ENCODE assay signal across 9 cellular contexts in the genomic region with DNA sequence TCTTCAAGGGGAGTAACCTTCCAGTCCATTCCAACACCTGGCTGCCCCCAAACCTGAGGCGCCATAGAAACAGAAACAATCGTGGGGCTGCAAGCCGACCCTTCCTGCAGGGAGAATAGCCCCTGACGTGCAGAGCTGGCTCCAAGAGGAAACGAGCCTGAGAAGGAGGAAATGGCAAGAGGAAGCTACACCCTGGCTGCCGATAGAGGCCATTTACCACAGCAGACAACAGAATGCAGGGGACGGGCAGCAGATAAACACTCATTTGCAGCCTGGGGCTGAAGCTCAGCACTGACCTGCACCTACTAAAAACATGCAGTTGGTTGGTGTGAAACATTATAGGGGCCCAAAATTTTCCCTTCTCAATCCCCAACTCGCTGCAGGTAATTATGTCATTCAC. TPM values are rescaled to one million over a fixed set of nuclear protein-coding genes. Genes with fewer than 3 reads are reported as not detected.
A peak's percentile ranks its signal among the peaks of the same experiment; 100 is the strongest.
DNase-seq lines count a peak whose midpoint lies in the region; ATAC-seq, FAIRE-seq and TF ChIP-seq lines count a peak whose summit lies in the region.
"Had no signal": no experiment of that assay in that cellular context is flagged by ENCODE, and none has a peak within 500 bp of the region (broad histone marks: within the 10 kb centered on the region; RNA-seq: fewer than 3 reads in every experiment).

No MANE protein-coding gene starts in this region.

- TF ChIP-seq EP300 in K562 (IDR thresholded peaks at IDR 0.05; ENCODE audit: low read length) = no peak

- H3K27me3 Mint-ChIP-seq in CD4-positive, alpha-beta T cell = no peaks in the 10 kb centered on the region

- no TSS peak for BruUV-seq in K562 (replicated peaks; lab: Mats Ljungman, UMichigan)

- in situ Hi-C loops in K562 (cut with MboI) = no loop called here

- no peaks in the 10 kb centered on the region for H3K9me3 ChIP-seq in CD4-positive, alpha-beta T cell (ENCODE audit: control insufficient read depth, low read length)
- H3K9me3 ChIP-seq in MM.1S (replicated peaks; ENCODE audit: insufficient read depth, low read length) (no peaks in the 10 kb centered on the region), K562 (replicated peaks; ENCODE audit: control insufficient read depth, insufficient read depth, low read depth, low read length) (no peaks in the 10 kb centered on the region)

- H3K36me3 ChIP-seq in MM.1S (replicated peaks; ENCODE audit: insufficient read depth, low read length) = no peaks in the 10 kb centered on the region
- H3K36me3 ChIP-seq in K562 (ENCODE audit: control insufficient read depth, insufficient read depth, low read length) = no peaks in the 10 kb centered on the region

- no peak overlapping the region for H3K27ac ChIP-seq in CD4-positive, alpha-beta T cell (ENCODE audit: low read depth, low read length)
- H3K27ac ChIP-seq in MM.1S (ENCODE audit: low read length) = no peak overlapping the region
- no peak overlapping the region for H3K27ac ChIP-seq in K562 (ENCODE audit: extremely low read depth, low read depth, low read length)

- H3K79me2 ChIP-seq in MM.1S (ENCODE audit: low read length) = no peaks in the 10 kb centered on the region
- no peaks in the 10 kb centered on the region for H3K79me2 ChIP-seq in K562 (ENCODE audit: control insufficient read depth, insufficient read depth, low read length)

- peak overlapping the region; percentile 68 for H3K4me3 Mint-ChIP-seq in CD4-positive, alpha-beta T cell

- POLR2A ChIA-PET in CD4-positive, alpha-beta T cell (lab: Charles Lee) = interaction anchor here (1.1 kb wide), 1 partner anchor 86 kb away, joined by 4 read pairs; no protein-coding TSS in a partner anchor
- POLR2A ChIA-PET in K562 (lab: Yijun Ruan, JAX) = interaction anchor here (0.9 kb wide), 1 partner anchor 41 kb away, joined by 4 read pairs; no protein-coding TSS in a partner anchor

- H3K4me1 ChIP-seq in MM.1S (ENCODE audit: low read length) (peaks cover 21% of the 10 kb centered on the region), K562 (replicated peaks in 1 of 2; ENCODE audit: control insufficient read depth in 2 of 2, insufficient read depth in 2 of 2, low read length in 2 of 2) (peaks cover 14 to 39% of the 10 kb centered on the region in 2 experiments)

- peaks cover 3% of the 10 kb centered on the region for H3K9me1 ChIP-seq in K562 (ENCODE audit: control insufficient read depth, insufficient read depth, low read length)

- ATAC-seq in CD4-positive, alpha-beta T cell (ENCODE audit: poor library complexity) = peak; percentile 51
- ATAC-seq in K562 (peak; percentile 63), HG03378 (IDR thresholded peaks at IDR 0.05; ENCODE audit: unreplicated experiment) (no peak), GM19328 (IDR thresholded peaks at IDR 0.05; ENCODE audit: unreplicated experiment) (no peak)

- CTCF ChIA-PET in CD4-positive, alpha-beta T cell (lab: Charles Lee) = interaction anchor here (1.1 to 1.9 kb wide), 2 partner anchors 13 kb away, joined by 3 to 5 read pairs; no protein-coding TSS in a partner anchor
- CTCF ChIA-PET in K562 (lab: Yijun Ruan, JAX; ENCODE audit: low intra/inter-chr PET ratio) = no interaction called here

- intact Hi-C loops in CD4-positive, alpha-beta T cell (cut with DNase I, micrococcal nuclease) = no loop called here
- intact Hi-C loops in K562 (cut with micrococcal nuclease) = no loop called here

- H3K4me2 ChIP-seq in MM.1S (ENCODE audit: low read depth, low read length) (peak overlapping the region; percentile 9; the same call in 1 of the 2 replicates), K562 (ENCODE audit: insufficient read depth, low read length) (peak overlapping the region; percentile 10; the same call in 1 of the 2 replicates)

- H2AFZ ChIP-seq in MM.1S (ENCODE audit: low read length) (peak overlapping the region; percentile 39), K562 (ENCODE audit: low read depth, low read length) (peak overlapping the region; percentile 70)

- H3K4me3 ChIP-seq in MM.1S (ENCODE audit: low read length) (no peak overlapping the region), K562 (no peak overlapping the region)

- TF ChIP-seq POLR2A in K562 (conservative IDR thresholded peaks at IDR 0.05) = no peak

- WGBS in K562 (ENCODE audit: insufficient coverage, low coverage, missing lambda C conversion rate) = 4% methylated on average over 8 of the region's 8 CpGs

- DNase-seq in CD4-positive, alpha-beta T cell = no peak
- DNase-seq in MM.1S = peak; percentile 27
- DNase-seq in K562 (ENCODE audit: extremely low read depth in 1 of 4, low spot score in 3 of 4) = peak in 2 of 4 experiments; percentile 22 to 44
- peak; percentile 62 for DNase-seq in medulla oblongata (ENCODE audit: extremely low spot score)
- no peak for DNase-seq in glomerular visceral epithelial cell (ENCODE audit: extremely low spot score)
- no peak for DNase-seq in DMS53 treated with DMSO at 0.1 percent for 48 hours (lab: John Stamatoyannopoulos, UW; ENCODE audit: unreplicated experiment)
- DNase-seq: RPMI8226 had no signal

- TF ChIP-seq RAD21 in K562 (CRISPR knock-in tag; conservative IDR thresholded peaks at IDR 0.05 in 1 of 2, IDR thresholded peaks at IDR 0.05 in 1 of 2) = no peak

- H3K36me3 Mint-ChIP-seq in CD4-positive, alpha-beta T cell (ENCODE audit: low read depth) = no peaks in the 10 kb centered on the region

- H3K9me3 Mint-ChIP-seq in CD4-positive, alpha-beta T cell = no peaks in the 10 kb centered on the region

- H3K27ac Mint-ChIP-seq in CD4-positive, alpha-beta T cell = no peak overlapping the region

- no peak for TF ChIP-seq CTCF in CD4-positive, alpha-beta T cell (IDR thresholded peaks at IDR 0.05)
- TF ChIP-seq CTCF in MM.1S (IDR thresholded peaks at IDR 0.05; ENCODE audit: low read length) (no peak), K562 (IDR thresholded peaks at IDR 0.05 in 2 of 3, conservative IDR thresholded peaks at IDR 0.05 in 1 of 3; ENCODE audit: insufficient read depth in 2 of 3, low read depth in 1 of 3, low read length in 3 of 3) (no peak)

- no peaks in the 10 kb centered on the region for H4K20me1 ChIP-seq in MM.1S (ENCODE audit: insufficient read depth, low read length)
- no peaks in the 10 kb centered on the region for H4K20me1 ChIP-seq in K562 (replicated peaks; ENCODE audit: control insufficient read depth, insufficient read depth, low read length)

- no peaks in the 10 kb centered on the region for H3K9me2 ChIP-seq in MM.1S (replicated peaks; ENCODE audit: insufficient read depth, low read length)

- FAIRE-seq in K562 (lab: Jason Lieb, UNC) = no peak

- peaks cover 43% of the 10 kb centered on the region for H3K4me1 Mint-ChIP-seq in CD4-positive, alpha-beta T cell (ENCODE audit: low read depth)

- H3K9ac ChIP-seq in MM.1S (ENCODE audit: low read length) (no peak overlapping the region), K562 (ENCODE audit: insufficient read depth in 1 of 2, low read depth in 2 of 2, low read length in 2 of 2) (no peak overlapping the region; a peak in 1 of 4 replicates)

- H3K27me3 ChIP-seq in CD4-positive, alpha-beta T cell (ENCODE audit: control insufficient read depth, insufficient read depth, low read length) = no peaks in the 10 kb centered on the region
- H3K27me3 ChIP-seq in MM.1S (replicated peaks; ENCODE audit: insufficient read depth, low read length) = no peaks in the 10 kb centered on the region
- H3K27me3 ChIP-seq in K562 (ENCODE audit: control insufficient read depth in 2 of 2, insufficient read depth in 2 of 2, low read length in 2 of 2) = no peaks in the 10 kb centered on the region

- peaks cover 11% of the 10 kb centered on the region; the same call in 1 of the 2 replicates for H3F3A ChIP-seq in MM.1S (ENCODE audit: insufficient read depth, low read length)

TF ChIP-seq in K562, 482 proteins besides CTCF, POLR2A, EP300 and RAD21 (continues in another document):
- TF ChIP-seq ZNF507 (tag; conservative IDR thresholded peaks at IDR 0.05) (no peak), ELF1 (tag; IDR thresholded peaks at IDR 0.05) (peak; percentile 17; the same call in 1 of the 2 replicates), CEBPB (tag; IDR thresholded peaks at IDR 0.05) (no peak), SIRT6 (IDR thresholded peaks at IDR 0.05; ENCODE audit: low read depth, low read length) (no peak)

RNA-seq across cellular contexts. Expression of a gene that starts 8.7 kb away (rescaled TPM):
- not detected for total RNA-seq in CD4-positive, alpha-beta T cell
- not detected in 2 replicates for total RNA-seq in K562 (2011; cell fraction: chromatin; rRNA removed; ENCODE audit: low replicate concordance)
- not detected in 2 replicates for total RNA-seq in K562 (2011; cell fraction: nucleolus; rRNA removed)
- not detected in 2 replicates for total RNA-seq in K562 (2011; cell fraction: nucleoplasm; rRNA removed)
- not detected in 2 replicates for total RNA-seq in K562 (2014; rRNA removed)
- total RNA-seq in K562 (2014; rRNA removed; fragmentation: Illumina TruSeq; extraction: Trizol) = not detected in 2 replicates
- not detected in 2 replicates for total RNA-seq in K562 (2015; rRNA removed; fragmentation: Illumina TruSeq; extraction: Trizol)
- total RNA-seq in K562 (2021) = not detected in 2 replicates
- not detected in 2 replicates for polyA plus RNA-seq in K562 (2011; rRNA removed)
- polyA plus RNA-seq in K562 (2011; cell fraction: cytosol; rRNA removed) = not detected in 2 replicates
- polyA plus RNA-seq in K562 (2011; cell fraction: nucleus; rRNA removed) = not detected in 2 replicates
- polyA plus RNA-seq in K562 (2012) = not detected in 2 replicates
- polyA plus RNA-seq in K562 (2014; fragmentation: Illumina TruSeq; extraction: Trizol) = not detected in 2 replicates
- not detected for polyA plus RNA-seq in K562 (2014; fragmentation: Nextera tagmentation; extraction: Ambion mirVana)
- polyA plus RNA-seq in K562 (2014; rRNA removed) = not detected in 2 replicates
- polyA minus RNA-seq in K562 (2011; rRNA and poly(A)+ RNA removed) = not detected in 2 replicates
- polyA minus RNA-seq in K562 (2011; cell fraction: cytosol; rRNA and poly(A)+ RNA removed) = not detected in 2 replicates
- not detected in 2 replicates for polyA minus RNA-seq in K562 (2011; cell fraction: nucleus; rRNA and poly(A)+ RNA removed)

RNA-seq across cellular contexts. Expression of a gene that starts 8.9 kb away (rescaled TPM):
- total RNA-seq in CD4-positive, alpha-beta T cell = not detected
- total RNA-seq in K562 (2011; cell fraction: chromatin; rRNA removed; ENCODE audit: low replicate concordance) = not detected in 2 replicates
- total RNA-seq in K562 (2011; cell fraction: nucleolus; rRNA removed) = not detected in 2 replicates
- not detected in 2 replicates for total RNA-seq in K562 (2011; cell fraction: nucleoplasm; rRNA removed)
- total RNA-seq in K562 (2014; rRNA removed) (0.04 and 0.05 TPM in 2 replicates), K562 (2014; rRNA removed; fragmentation: Illumina TruSeq; extraction: Trizol) (not detected in 2 replicates), K562 (2015; rRNA removed; fragmentation: Illumina TruSeq; extraction: Trizol) (not detected in 2 replicates), K562 (2021) (not detected in 2 replicates)
- polyA plus RNA-seq in K562 (2011; rRNA removed) (not detected in 2 replicates), K562 (2014; fragmentation: Illumina TruSeq; extraction: Trizol) (not detected in 2 replicates), K562 (2014; fragmentation: Nextera tagmentation; extraction: Ambion mirVana) (not detected), K562 (2014; rRNA removed) (0.01 TPM in 1 of 2 replicates, not detected in the other)
- polyA plus RNA-seq in K562 (2011; cell fraction: cytosol; rRNA removed) = not detected in 2 replicates
- polyA plus RNA-seq in K562 (2011; cell fraction: nucleus; rRNA removed) = not detected in 2 replicates
- polyA plus RNA-seq in K562 (2012) = 0.06 TPM in 1 of 2 replicates, not detected in the other
- polyA minus RNA-seq in K562 (2011; rRNA and poly(A)+ RNA removed) = not detected in 2 replicates
- not detected in 2 replicates for polyA minus RNA-seq in K562 (2011; cell fraction: cytosol; rRNA and poly(A)+ RNA removed)
- polyA minus RNA-seq in K562 (2011; cell fraction: nucleus; rRNA and poly(A)+ RNA removed) = not detected in 2 replicates

Comparison
In these comparisons a context has a peak if more than half of its experiments do, and no peak if none do; other contexts are left out.
1. ATAC-seq: peak in CD4-positive, alpha-beta T cell (single experiment) and K562 (single experiment); none in HG03378 (single experiment) and GM19328 (single experiment).
2. DNase-seq: peak in MM.1S (single experiment) and medulla oblongata (single experiment); none in CD4-positive, alpha-beta T cell (0 of 10), glomerular visceral epithelial cell (single experiment) and DMS53 treated with DMSO at 0.1 percent for 48 hours (single experiment).